Comparison of ENCODE assay signal across 13 cellular contexts in genomic region chr5:126969548-126969947, GRCh38.
DNase-seq lines count a peak whose midpoint lies in the region; ATAC-seq lines count a peak whose summit lies in the region.
"Had no signal": no experiment of that assay in that cellular context is flagged by ENCODE, and none has a peak within 500 bp of the region (broad histone marks: within the 10 kb centered on the region; RNA-seq: fewer than 3 reads in every experiment).

No MANE protein-coding gene starts in this region.

- no peaks in the 10 kb centered on the region for H3K36me3 Mint-ChIP-seq in IgD-negative memory B cell
- H3K36me3 Mint-ChIP-seq: WTC11 had no signal

- intact Hi-C loops in head of caudate nucleus (cut with DNase I), result no loop called here

- peak overlapping the region in 3 of 4 donors; percentile 5 to 61 (median 33) for H3K4me3 Mint-ChIP-seq in IgD-negative memory B cell
- H3K4me3 Mint-ChIP-seq: naive thymus-derived CD4-positive, alpha-beta T cell; WTC11 had no signal

- H3K4me1 Mint-ChIP-seq in IgD-negative memory B cell, result peaks cover 55 to 60% (median 55%) of the 10 kb centered on the region in 3 donors

- no peaks in the 10 kb centered on the region for H3K27me3 Mint-ChIP-seq in IgD-negative memory B cell
- H3K27me3 Mint-ChIP-seq: naive thymus-derived CD4-positive, alpha-beta T cell had no signal

- peak; percentile 27 to 33 for DNase-seq in AML-193 (lab: John Stamatoyannopoulos, UW)
- no peak for DNase-seq in NCI-H1436 treated with DMSO at 0.1 percent for 48 hours (lab: John Stamatoyannopoulos, UW)
- no peak for DNase-seq in activated CD4-positive, CD25-positive, alpha-beta regulatory T cell treated with anti-CD3 and anti-CD28 coated beads, Interleukin-2, amount 50 U/mL, for 72 hours
- DNase-seq in GM03348 (ENCODE audit: low spot score), result no peak
- no peak for DNase-seq in head of caudate nucleus
- DNase-seq: activated CD8-positive, alpha-beta memory T cell treated with anti-CD3 and anti-CD28 coated beads, Interleukin-2, amount 50 U/mL, for 48 hours; MV-4-11; naive thymus-derived CD4-positive, alpha-beta T cell; stimulated activated CD4-positive, alpha-beta T cell treated with anti-CD3 and anti-CD28 coated beads, Interleukin-15, amount 100 ng/mL, for 24 hours had no signal

- H3K27ac Mint-ChIP-seq in IgD-negative memory B cell, result peak overlapping the region in 1 of 3 donors; percentile 63
- H3K27ac Mint-ChIP-seq: naive thymus-derived CD4-positive, alpha-beta T cell; WTC11 had no signal

- no peaks in the 10 kb centered on the region for H3K9me3 Mint-ChIP-seq in IgD-negative memory B cell
- H3K9me3 Mint-ChIP-seq: WTC11 had no signal

- ATAC-seq in GM19351 (IDR thresholded peaks at IDR 0.05; ENCODE audit: unreplicated experiment) (peak; percentile 35), HG02759 (IDR thresholded peaks at IDR 0.05; ENCODE audit: unreplicated experiment) (peak; percentile 33)
- ATAC-seq: naive thymus-derived CD4-positive, alpha-beta T cell; WTC11 had no signal

Comparison
In these comparisons a context has a peak if more than half of its experiments do, and no peak if none do; other contexts are left out.
1. DNase-seq: peak in AML-193 (2 of 2); none in NCI-H1436 treated with DMSO at 0.1 percent for 48 hours (single experiment), activated CD4-positive, CD25-positive, alpha-beta regulatory T cell treated with anti-CD3 and anti-CD28 coated beads, Interleukin-2, amount 50 U/mL, for 72 hours (single experiment), GM03348 (single experiment) and head of caudate nucleus (0 of 42).